Comparison of ENCODE assay signal across 8 cellular contexts in genomic region chr7:816300-816750, GRCh38. TPM values are rescaled to one million over a fixed set of nuclear protein-coding genes. Genes with fewer than 3 reads are reported as not detected.
DNase-seq lines count a peak whose midpoint lies in the region; ATAC-seq and TF ChIP-seq lines count a peak whose summit lies in the region.

No MANE protein-coding gene starts in this region.

- no peaks in the 10 kb centered on the region for H3K27me3 Mint-ChIP-seq in central memory CD8-positive, alpha-beta T cell

- H3K9me3 Mint-ChIP-seq in central memory CD8-positive, alpha-beta T cell = no peaks in the 10 kb centered on the region

- no peaks in the 10 kb centered on the region for H3K27me3 ChIP-seq in kidney epithelial cell (ENCODE audit: control insufficient read depth, insufficient read depth, low read length)

- DNase-seq in Ammon's horn (ENCODE audit: low spot score) (peak; percentile 98), GM19238 (ENCODE audit: insufficient read length, low spot score) (peak; percentile 99), NCI-H460 (ENCODE audit: extremely low read depth, low read depth) (peak; percentile 97), kidney epithelial cell (ENCODE audit: low read depth) (peak; percentile 87)
- DNase-seq in activated CD4-positive, CD25-positive, alpha-beta regulatory T cell treated with anti-CD3 and anti-CD28 coated beads, Interleukin-2, amount 50 U/mL, for 72 hours = peak; percentile 97
- peak; percentile 86 to 91 for DNase-seq in central memory CD8-positive, alpha-beta T cell (ENCODE audit: low spot score in 2 of 2)
- peak; percentile 92 to 95 for DNase-seq in stimulated activated CD4-positive, alpha-beta T cell treated with anti-CD3 and anti-CD28 coated beads, Interleukin-1b, Interleukin-23, amount 100 ng/mL, for 1 hour (ENCODE audit: low read depth in 2 of 2)

- no peaks in the 10 kb centered on the region for H3K36me3 ChIP-seq in kidney epithelial cell (ENCODE audit: control insufficient read depth, insufficient read depth, low read length)

- peak overlapping the region; percentile 81 for H3K4me3 Mint-ChIP-seq in central memory CD8-positive, alpha-beta T cell

- peak overlapping the region; percentile 73 for H3K4me3 ChIP-seq in kidney epithelial cell (ENCODE audit: low read depth, low read length)

- peaks cover 48% of the 10 kb centered on the region for H3K4me1 Mint-ChIP-seq in central memory CD8-positive, alpha-beta T cell

- H3K27ac Mint-ChIP-seq in central memory CD8-positive, alpha-beta T cell (ENCODE audit: low read depth) = peak overlapping the region; percentile 25

- peaks cover 12% of the 10 kb centered on the region for H3K36me3 Mint-ChIP-seq in central memory CD8-positive, alpha-beta T cell (ENCODE audit: insufficient read depth)

- TF ChIP-seq CTCF in kidney epithelial cell (IDR thresholded peaks at IDR 0.05; ENCODE audit: insufficient read depth, low read length, poor library complexity, severe bottlenecking) = no peak

- peak; percentile 59 for ATAC-seq in HG03378 (IDR thresholded peaks at IDR 0.05; ENCODE audit: unreplicated experiment)
- peak; percentile 94 for ATAC-seq in central memory CD8-positive, alpha-beta T cell (replicated peaks; ENCODE audit: extremely low read depth, poor library complexity, severe bottlenecking)

RNA-seq across cellular contexts. Expression of gene SUN1, which starts 16.0 kb away (rescaled TPM):
- 70.7 and 78.1 TPM in 2 replicates for total RNA-seq in NCI-H460 (2014; rRNA removed; shearing (Covaris generic))
- polyA plus RNA-seq in NCI-H460 (2014; cell fraction: nucleus; rRNA removed) = 141 and 253 TPM in 2 replicates
- total RNA-seq in kidney epithelial cell = 192 and 220 TPM in 2 replicates

Comparison
In these comparisons a context has a peak if more than half of its experiments do, and no peak if none do; other contexts are left out.
1. Peak in every context shown above with its lines: DNase-seq, ATAC-seq and H3K4me3 ChIP-seq.